1 cellular context compared by ENCODE assay signal in the genomic region with DNA sequence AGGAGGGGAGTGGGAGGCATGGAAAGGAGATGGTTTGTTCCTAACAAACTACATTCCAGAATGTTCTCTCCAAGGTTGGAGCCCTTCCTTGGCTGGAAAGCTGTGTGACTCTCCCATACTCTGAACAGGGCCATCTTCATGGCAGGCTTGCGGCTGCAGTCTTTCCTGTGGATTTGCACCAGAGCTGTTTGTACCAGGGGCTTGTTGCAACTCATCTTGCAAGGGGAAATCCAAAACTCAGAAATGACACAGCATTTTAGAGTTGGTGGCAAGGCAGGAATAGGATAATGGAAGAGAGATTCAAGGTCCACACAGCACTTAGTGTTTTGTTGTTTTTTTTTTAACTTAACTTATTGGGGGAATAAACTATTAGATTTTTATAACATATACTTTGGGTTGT.
TF ChIP-seq lines count a peak whose summit lies in the region.

No MANE protein-coding gene starts in this region.

TF ChIP-seq in H1, 55 proteins besides CTCF, POLR2A, EP300 and RAD21:
- TF ChIP-seq NANOG (IDR thresholded peaks at IDR 0.05; ENCODE audit: insufficient read depth, low read depth, low read length, poor library complexity, severe bottlenecking) = no peak
- no peak for TF ChIP-seq SP4 (IDR thresholded peaks at IDR 0.05; ENCODE audit: low read length)
- TF ChIP-seq JUN (IDR thresholded peaks at IDR 0.05; ENCODE audit: low read depth, low read length) = no peak
- TF ChIP-seq GABPA (IDR thresholded peaks at IDR 0.05; ENCODE audit: borderline replicate concordance, insufficient read depth, low read length) = no peak
- no peak for TF ChIP-seq FOSL1 (IDR thresholded peaks at IDR 0.05; ENCODE audit: insufficient read depth, low read depth, low read length)
- no peak for TF ChIP-seq TAF7 (optimal IDR thresholded peaks at IDR 0.05; ENCODE audit: borderline replicate concordance, low read depth, low read length)
- TF ChIP-seq USF2 (IDR thresholded peaks at IDR 0.05; ENCODE audit: low read length) = no peak
- no peak for TF ChIP-seq BACH1 (IDR thresholded peaks at IDR 0.05; ENCODE audit: low read length)
- TF ChIP-seq CBX5 (IDR thresholded peaks at IDR 0.05; ENCODE audit: low read depth, low read length) = no peak
- TF ChIP-seq RXRA (IDR thresholded peaks at IDR 0.05; ENCODE audit: insufficient read depth, low read depth, low read length) = no peak
- TF ChIP-seq HDAC6 (IDR thresholded peaks at IDR 0.05; ENCODE audit: low read depth, low read length) = no peak
- no peak for TF ChIP-seq ASH2L (IDR thresholded peaks at IDR 0.05; ENCODE audit: low read length)
- no peak for TF ChIP-seq TEAD4 (IDR thresholded peaks at IDR 0.05; ENCODE audit: low read depth, low read length)
- TF ChIP-seq BCL11A (IDR thresholded peaks at IDR 0.05; ENCODE audit: low read depth in 2 of 2, low read length in 2 of 2) = no peak
- TF ChIP-seq SIRT6 (IDR thresholded peaks at IDR 0.05; ENCODE audit: low read length) = no peak
- TF ChIP-seq CBX8 (IDR thresholded peaks at IDR 0.05; ENCODE audit: borderline replicate concordance, low read depth, low read length) = no peak
- TF ChIP-seq SRF (IDR thresholded peaks at IDR 0.05; ENCODE audit: low read depth, low read length) = no peak
